Comparison of ENCODE assay signal across 8 cellular contexts in the genomic region with DNA sequence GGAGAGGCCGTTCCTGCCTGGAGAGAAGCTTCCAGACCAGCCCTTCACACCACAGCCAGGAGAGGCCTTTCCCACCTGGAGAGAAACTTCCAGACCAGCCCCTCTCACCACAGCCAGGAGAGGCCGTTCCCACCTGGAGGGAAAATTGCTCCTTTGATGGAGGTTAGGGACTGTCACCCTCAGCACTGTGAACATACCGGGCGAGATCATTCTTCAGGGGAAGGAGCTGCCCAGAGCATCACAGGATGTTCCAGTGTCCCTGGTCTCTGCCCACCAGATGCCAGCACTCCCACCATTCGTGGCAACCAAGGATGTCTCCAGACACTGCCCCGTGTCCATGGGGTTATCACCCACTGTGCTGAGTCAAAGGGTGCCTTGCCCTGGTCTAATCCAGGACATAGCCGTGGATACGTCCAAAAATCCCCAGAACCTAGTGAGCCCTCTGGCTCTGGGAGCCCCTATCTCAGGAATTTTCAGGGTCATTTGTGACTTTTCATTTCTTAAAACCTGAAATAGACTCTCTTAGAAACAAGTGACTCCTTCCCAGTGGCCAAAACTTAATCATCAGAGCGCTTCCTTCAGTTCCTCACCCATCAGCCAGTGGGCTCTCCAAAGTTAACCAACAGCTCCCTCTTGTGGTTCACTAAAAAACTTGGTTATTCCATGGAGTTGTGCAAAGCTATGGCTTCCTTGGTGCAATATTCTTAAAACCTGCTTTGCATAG.
DNase-seq lines count a peak whose midpoint lies in the region; ATAC-seq, FAIRE-seq and TF ChIP-seq lines count a peak whose summit lies in the region.

No MANE protein-coding gene starts in this region.

- H3K36me3 ChIP-seq in Peyer's patch: peaks cover 0 to 4% (median 0%) of the 10 kb centered on the region in 3 donors

- peaks cover 7% of the 10 kb centered on the region for H3K27me3 Mint-ChIP-seq in endothelial cell (ENCODE audit: unreplicated experiment)
- peaks cover 9% of the 10 kb centered on the region for H3K27me3 Mint-ChIP-seq in memory B cell

- H3K9me3 Mint-ChIP-seq in endothelial cell (ENCODE audit: unreplicated experiment) (no peaks in the 10 kb centered on the region), memory B cell (peaks cover 3% of the 10 kb centered on the region)

- DNase-seq in AG20443 (ENCODE audit: low spot score) (peak; percentile 88), GM12892 (ENCODE audit: insufficient read length) (peak; percentile 54), LHCN-M2 (ENCODE audit: low read depth) (peak; percentile 74), Peyer's patch (peak in 2 of 3 donors; percentile 26 to 33), endothelial cell (ENCODE audit: low spot score) (peak; percentile 42), memory B cell (ENCODE audit: low spot score in 2 of 2) (peak in 1 of 2 donors; percentile 28)

- ATAC-seq in memory B cell (ENCODE audit: low read depth) (peak; percentile 43), GM19328 (IDR thresholded peaks at IDR 0.05; ENCODE audit: unreplicated experiment) (no peak), HG03135 (IDR thresholded peaks at IDR 0.05; ENCODE audit: unreplicated experiment) (no peak)

- TF ChIP-seq POLR2A in GM12892 (IDR thresholded peaks at IDR 0.05; ENCODE audit: low read depth, low read length) (no peak), Peyer's patch (IDR thresholded peaks at IDR 0.05) (no peak)

- peak in 4 of 6 experiments; percentile 57 to 66 (median 60) for TF ChIP-seq CTCF in Peyer's patch (IDR thresholded peaks at IDR 0.05)
- peak; percentile 85 for TF ChIP-seq CTCF in endothelial cell (IDR thresholded peaks at IDR 0.05; ENCODE audit: unreplicated experiment)

- no peaks in the 10 kb centered on the region for H3K9me3 ChIP-seq in Peyer's patch

- H3K27ac Mint-ChIP-seq in endothelial cell (ENCODE audit: unreplicated experiment) (no peak overlapping the region), memory B cell (no peak overlapping the region)

- H3K36me3 Mint-ChIP-seq in endothelial cell (ENCODE audit: low read depth, unreplicated experiment) (peaks cover 36% of the 10 kb centered on the region), memory B cell (no peaks in the 10 kb centered on the region)

- no peak overlapping the region for H3K4me3 ChIP-seq in Peyer's patch

- FAIRE-seq in GM12892 (lab: Jason Lieb, UNC): peak; percentile 80

- no peaks in the 10 kb centered on the region for H3K27me3 ChIP-seq in Peyer's patch

- peaks cover 5% of the 10 kb centered on the region for H3K4me1 Mint-ChIP-seq in endothelial cell (ENCODE audit: unreplicated experiment)
- no peaks in the 10 kb centered on the region for H3K4me1 Mint-ChIP-seq in memory B cell

- no peak overlapping the region for H3K27ac ChIP-seq in Peyer's patch

- H3K4me3 Mint-ChIP-seq in endothelial cell (ENCODE audit: unreplicated experiment) (no peak overlapping the region), memory B cell (no peak overlapping the region)

- H3K4me1 ChIP-seq in Peyer's patch: no peaks in the 10 kb centered on the region
